In the genomic region with DNA sequence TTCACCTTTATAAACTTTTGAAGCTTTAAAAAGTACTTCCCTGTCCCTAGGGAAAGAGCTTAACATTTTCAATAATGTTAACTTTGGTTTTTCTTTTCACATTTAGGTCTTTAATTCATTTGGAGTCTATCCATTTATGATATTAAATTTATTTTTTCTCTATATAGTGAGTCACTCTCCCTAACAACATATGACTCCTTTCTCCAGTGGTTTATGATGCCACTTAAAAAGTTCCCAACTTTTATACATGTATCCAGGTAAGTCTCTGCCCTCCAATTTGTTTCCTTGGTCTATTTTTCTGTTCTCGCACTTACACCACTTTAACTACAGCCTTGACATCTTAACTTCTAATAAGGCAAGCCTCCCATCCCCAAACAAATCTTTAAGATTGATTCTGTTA, we compare ENCODE assay signal across 25 cellular contexts.
"Had no signal": no experiment of that assay in that cellular context is flagged by ENCODE, and none has a peak within 500 bp of the region (broad histone marks: within the 10 kb centered on the region; RNA-seq: fewer than 3 reads in every experiment).

No MANE protein-coding gene starts in this region.

- DNase-seq: activated CD4-positive, alpha-beta T cell treated with anti-CD3 and anti-CD28 coated beads, Interleukin-2, amount 50 U/mL, for 1 hour; activated CD8-positive, alpha-beta T cell treated with anti-CD3 and anti-CD28 coated beads for 36 hours; activated gamma-delta T cell treated with Interleukin-2 at 50 U/mL for 16 hours; activated T-cell treated with anti-CD3 and anti-CD28 coated beads, Interleukin-2, amount 50 U/mL, for 4 hours; cerebellar nuclear complex; colonic mucosa; dorsolateral prefrontal cortex; effector memory CD4-positive, alpha-beta T cell; heart right ventricle; islet precursor cell; left ventricle myocardium superior; stimulated activated CD4-positive, alpha-beta T cell treated with anti-CD3 and anti-CD28 coated beads, Interleukin-1b, Interleukin-23, amount 100 ng/mL, for 48 hours; stimulated activated CD4-positive, alpha-beta T cell treated with anti-CD3 and anti-CD28 coated beads, Interleukin-4, amount 100 ng/mL, for 4 hours; stimulated activated CD8-positive, alpha-beta memory T cell treated with anti-CD3 and anti-CD28 coated beads, Interleukin-4, amount 100 ng/mL, for 48 hours; stimulated activated naive B cell treated with anti-CD40 and anti-IgM and Interleukin-4, amounts not matched to agents 10 μg/mL and 1 μg/mL and 100 μg/mL, for 72 hours; T-helper 2 cell; tibial artery; upper lobe of right lung had no signal

- H3K4me3 ChIP-seq: cardiac muscle cell, colonic mucosa, heart right ventricle, right atrium auricular region, suprapubic skin, tibial artery, upper lobe of right lung had no signal

- H3K27me3 Mint-ChIP-seq: stimulated activated naive B cell treated with anti-CD40 and anti-IgM and Interleukin-4, amounts not matched to agents 10 μg/mL and 1 μg/mL and 100 μg/mL, for 72 hours had no signal

- H3K27ac Mint-ChIP-seq: activated CD8-positive, alpha-beta T cell treated with anti-CD3 and anti-CD28 coated beads for 36 hours; activated naive CD4-positive, alpha-beta T cell treated with anti-CD3 and anti-CD28 coated beads, Interleukin-2, amount 50 U/mL, for 72 hours; activated T-helper 17 cell treated with anti-CD3 and anti-CD28 coated beads, Interleukin-2, amount 50 U/mL, for 72 hours; nephron; stimulated activated naive B cell treated with anti-CD40 and anti-IgM and Interleukin-4, amounts not matched to agents 10 μg/mL and 1 μg/mL and 100 μg/mL, for 72 hours had no signal

- H3K9me3 ChIP-seq: colonic mucosa, heart right ventricle, right atrium auricular region, suprapubic skin, tibial artery, upper lobe of right lung had no signal

- H3K9me3 Mint-ChIP-seq: activated CD8-positive, alpha-beta T cell treated with anti-CD3 and anti-CD28 coated beads for 36 hours; activated naive CD4-positive, alpha-beta T cell treated with anti-CD3 and anti-CD28 coated beads, Interleukin-2, amount 50 U/mL, for 72 hours; activated T-cell treated with anti-CD3 and anti-CD28 coated beads, Interleukin-2, amount 50 U/mL, for 4 hours; activated T-helper 17 cell treated with anti-CD3 and anti-CD28 coated beads, Interleukin-2, amount 50 U/mL, for 72 hours had no signal

- H3K27ac ChIP-seq: cardiac muscle cell, colonic mucosa, dorsolateral prefrontal cortex, heart right ventricle, parathyroid adenoma, right atrium auricular region, suprapubic skin, tibial artery, upper lobe of right lung had no signal

- H3K27me3 ChIP-seq: cardiac muscle cell, colonic mucosa, dorsolateral prefrontal cortex, heart right ventricle, right atrium auricular region, suprapubic skin, tibial artery, upper lobe of right lung had no signal

- H3K36me3 ChIP-seq: cardiac muscle cell, colonic mucosa, heart right ventricle, right atrium auricular region, suprapubic skin, tibial artery, upper lobe of right lung had no signal

- H3K4me3 Mint-ChIP-seq: activated CD8-positive, alpha-beta T cell treated with anti-CD3 and anti-CD28 coated beads for 36 hours; activated T-cell treated with anti-CD3 and anti-CD28 coated beads, Interleukin-2, amount 50 U/mL, for 4 hours; activated T-helper 17 cell treated with anti-CD3 and anti-CD28 coated beads, Interleukin-2, amount 50 U/mL, for 72 hours; stimulated activated naive B cell treated with anti-CD40 and anti-IgM and Interleukin-4, amounts not matched to agents 10 μg/mL and 1 μg/mL and 100 μg/mL, for 72 hours had no signal

- ATAC-seq: activated CD8-positive, alpha-beta T cell treated with anti-CD3 and anti-CD28 coated beads for 36 hours; activated naive CD4-positive, alpha-beta T cell treated with anti-CD3 and anti-CD28 coated beads, Interleukin-2, amount 50 U/mL, for 72 hours; activated T-cell treated with anti-CD3 and anti-CD28 coated beads, Interleukin-2, amount 50 U/mL, for 4 hours; activated T-helper 17 cell treated with anti-CD3 and anti-CD28 coated beads, Interleukin-2, amount 50 U/mL, for 72 hours; heart right ventricle; left ventricle myocardium superior; stimulated activated naive B cell treated with anti-CD40 and anti-IgM and Interleukin-4, amounts not matched to agents 10 μg/mL and 1 μg/mL and 100 μg/mL, for 72 hours; upper lobe of right lung had no signal
